ENCODE assay signal across 8 cellular contexts in genomic region chr17:16419929-16420271, GRCh38. TPM values are rescaled to one million over a fixed set of nuclear protein-coding genes. Genes with fewer than 3 reads are reported as not detected.
DNase-seq lines count a peak whose midpoint lies in the region; ATAC-seq and TF ChIP-seq lines count a peak whose summit lies in the region.

No MANE protein-coding gene starts in this region.

- no peak for ATAC-seq in right cardiac atrium
- no peak for ATAC-seq in activated CD8-positive, alpha-beta memory T cell treated with anti-CD3 and anti-CD28 coated beads, Interleukin-2, amount 10 ng/mL, durations not matched to agents 7 days and 5 days
- no peak for ATAC-seq in gastroesophageal sphincter
- no peak for ATAC-seq in upper lobe of left lung (ENCODE audit: low FRiP score in 2 of 2)
- ATAC-seq in GM18909 (IDR thresholded peaks at IDR 0.05; ENCODE audit: poor library complexity, unreplicated experiment): no peak

- H3K9me3 ChIP-seq in right cardiac atrium (ENCODE audit: control insufficient read depth, low read length) (no peaks in the 10 kb centered on the region), left ventricle myocardium inferior (replicated peaks) (no peaks in the 10 kb centered on the region), gastroesophageal sphincter (no peaks in the 10 kb centered on the region), upper lobe of left lung (no peaks in the 10 kb centered on the region)

- H3K36me3 ChIP-seq in left ventricle myocardium inferior: peaks cover 44% of the 10 kb centered on the region
- H3K36me3 ChIP-seq in gastroesophageal sphincter: peaks cover 0 to 26% of the 10 kb centered on the region in 2 donors
- H3K36me3 ChIP-seq in upper lobe of left lung: peaks cover 7 to 65% (median 33%) of the 10 kb centered on the region in 4 donors

- no peaks in the 10 kb centered on the region for H3K27me3 ChIP-seq in right cardiac atrium (ENCODE audit: control insufficient read depth, insufficient read depth)
- no peaks in the 10 kb centered on the region for H3K27me3 ChIP-seq in left ventricle myocardium inferior (ENCODE audit: low read depth)
- H3K27me3 ChIP-seq in gastroesophageal sphincter: peaks cover 9% of the 10 kb centered on the region
- H3K27me3 ChIP-seq in upper lobe of left lung: no peaks in the 10 kb centered on the region

- H3K4me3 ChIP-seq in right cardiac atrium (ENCODE audit: low read length): no peak overlapping the region
- no peak overlapping the region for H3K4me3 ChIP-seq in left ventricle myocardium inferior
- no peak overlapping the region for H3K4me3 ChIP-seq in gastroesophageal sphincter
- H3K4me3 ChIP-seq in upper lobe of left lung: no peak overlapping the region

- intact Hi-C loops in right cardiac atrium (cut with DNase I) (no loop called here), left ventricle myocardium inferior (cut with micrococcal nuclease) (no loop called here)

- CTCF ChIA-PET in activated CD8-positive, alpha-beta memory T cell treated with anti-CD3 and anti-CD28 coated beads, Interleukin-2, amount 10 ng/mL, durations not matched to agents 7 days and 5 days (lab: Charles Lee): interaction anchor here (2.0 to 2.8 kb wide), 2 partner anchors 8 to 56 kb away, joined by 9 to 13 read pairs; no protein-coding TSS in a partner anchor
- CTCF ChIA-PET in HEK293T (lab: Yijun Ruan, JAX): interaction anchor here (1.2 to 2.3 kb wide), 2 partner anchors 8 to 56 kb away, joined by 5 to 8 read pairs; no protein-coding TSS in a partner anchor

- no peak for TF ChIP-seq CTCF in left ventricle myocardium inferior (IDR thresholded peaks at IDR 0.05; ENCODE audit: borderline replicate concordance)
- TF ChIP-seq CTCF in gastroesophageal sphincter (IDR thresholded peaks at IDR 0.05): no peak
- TF ChIP-seq CTCF in upper lobe of left lung (IDR thresholded peaks at IDR 0.05): no peak

- DNase-seq in right cardiac atrium: no peak
- no peak for DNase-seq in left ventricle myocardium inferior
- DNase-seq in activated CD8-positive, alpha-beta memory T cell treated with anti-CD3 and anti-CD28 coated beads, Interleukin-2, amount 10 ng/mL, durations not matched to agents 7 days and 5 days: peak; percentile 76
- no peak for DNase-seq in upper lobe of left lung
- no peak for DNase-seq in NK-92 treated with Interleukin-12 subunit alpha and Interleukin-12 subunit beta, amount 100 ng/mL, for 24 hours (lab: John Stamatoyannopoulos, UW)
- DNase-seq in HEK293T (ENCODE audit: extremely low spot score): no peak

- TF ChIP-seq EP300 in gastroesophageal sphincter (IDR thresholded peaks at IDR 0.05): no peak
- TF ChIP-seq EP300 in upper lobe of left lung (IDR thresholded peaks at IDR 0.05): no peak

- H3K4me1 ChIP-seq in right cardiac atrium (ENCODE audit: control insufficient read depth, insufficient read depth, low read length) (peaks cover 16% of the 10 kb centered on the region), left ventricle myocardium inferior (peaks cover 43% of the 10 kb centered on the region), gastroesophageal sphincter (peaks cover 0 to 49% (median 11%) of the 10 kb centered on the region in 3 donors), upper lobe of left lung (peaks cover 30 to 40% (median 37%) of the 10 kb centered on the region in 4 donors)

- H3K36me3 Mint-ChIP-seq in activated CD8-positive, alpha-beta memory T cell treated with anti-CD3 and anti-CD28 coated beads, Interleukin-2, amount 10 ng/mL, durations not matched to agents 7 days and 5 days: peaks cover 42% of the 10 kb centered on the region

- H3K4me3 Mint-ChIP-seq in activated CD8-positive, alpha-beta memory T cell treated with anti-CD3 and anti-CD28 coated beads, Interleukin-2, amount 10 ng/mL, durations not matched to agents 7 days and 5 days: no peak overlapping the region

- TF ChIP-seq POLR2A in gastroesophageal sphincter (IDR thresholded peaks at IDR 0.05): no peak
- no peak for TF ChIP-seq POLR2A in upper lobe of left lung (IDR thresholded peaks at IDR 0.05)

- peak overlapping the region; percentile 57 for H3K27ac Mint-ChIP-seq in activated CD8-positive, alpha-beta memory T cell treated with anti-CD3 and anti-CD28 coated beads, Interleukin-2, amount 10 ng/mL, durations not matched to agents 7 days and 5 days

- 84% methylated on average over 10 of the region's 10 CpGs for WGBS in right cardiac atrium
- 57% methylated on average over 1 of the region's 10 CpGs; no CpG with 5 or more reads in 1 of the 2 donors for WGBS in gastroesophageal sphincter (ENCODE audit: low coverage in 1 of 2), 2 donors
- WGBS in upper lobe of left lung, 2 donors: 79 to 88% methylated on average over 10 of the region's 10 CpGs

- H3K27ac ChIP-seq in right cardiac atrium (ENCODE audit: low read length) (peak overlapping the region; percentile 28), left ventricle myocardium inferior (replicated peaks) (no peak overlapping the region), gastroesophageal sphincter (peak overlapping the region in 3 of 4 donors; percentile 68 to 84 (median 80)), upper lobe of left lung (peak overlapping the region; percentile 1 to 92 (median 58))

- POLR2A ChIA-PET in HEK293T (lab: Yijun Ruan, JAX): interaction anchor here (1.1 to 10.1 kb wide), 5 partner anchors 8 to 39 kb away, joined by 3 to 104 read pairs (median 14); partner anchors contain the start of gene UBB

- no peaks in the 10 kb centered on the region for H3K27me3 Mint-ChIP-seq in activated CD8-positive, alpha-beta memory T cell treated with anti-CD3 and anti-CD28 coated beads, Interleukin-2, amount 10 ng/mL, durations not matched to agents 7 days and 5 days

- no peaks in the 10 kb centered on the region for H3K9me3 Mint-ChIP-seq in activated CD8-positive, alpha-beta memory T cell treated with anti-CD3 and anti-CD28 coated beads, Interleukin-2, amount 10 ng/mL, durations not matched to agents 7 days and 5 days (ENCODE audit: low read depth)

- H3K4me1 Mint-ChIP-seq in activated CD8-positive, alpha-beta memory T cell treated with anti-CD3 and anti-CD28 coated beads, Interleukin-2, amount 10 ng/mL, durations not matched to agents 7 days and 5 days: peaks cover 48% of the 10 kb centered on the region

TF ChIP-seq in HEK293T, 16 proteins besides CTCF, POLR2A, EP300 and RAD21:
- TF ChIP-seq LEF1 (IDR thresholded peaks at IDR 0.05; ENCODE audit: borderline replicate concordance) (no peak), SP1 (IDR thresholded peaks at IDR 0.05) (no peak), FOXK2 (IDR thresholded peaks at IDR 0.05) (no peak), FOXA1 (IDR thresholded peaks at IDR 0.05) (no peak), SUZ12 (IDR thresholded peaks at IDR 0.05) (no peak), L3MBTL2 (conservative IDR thresholded peaks at IDR 0.05) (no peak), NFRKB (IDR thresholded peaks at IDR 0.05) (no peak), CTBP1 (IDR thresholded peaks at IDR 0.05; ENCODE audit: borderline replicate concordance) (no peak), FOXM1 (IDR thresholded peaks at IDR 0.05; ENCODE audit: borderline replicate concordance) (no peak), BHLHE40 (IDR thresholded peaks at IDR 0.05; ENCODE audit: borderline replicate concordance) (no peak), HDGF (IDR thresholded peaks at IDR 0.05; ENCODE audit: borderline replicate concordance) (no peak), TARDBP (IDR thresholded peaks at IDR 0.05) (no peak), ZNF384 (IDR thresholded peaks at IDR 0.05) (no peak), ARNT (IDR thresholded peaks at IDR 0.05) (no peak), ELF4 (IDR thresholded peaks at IDR 0.05) (no peak)
- TF ChIP-seq, protein P1, sequence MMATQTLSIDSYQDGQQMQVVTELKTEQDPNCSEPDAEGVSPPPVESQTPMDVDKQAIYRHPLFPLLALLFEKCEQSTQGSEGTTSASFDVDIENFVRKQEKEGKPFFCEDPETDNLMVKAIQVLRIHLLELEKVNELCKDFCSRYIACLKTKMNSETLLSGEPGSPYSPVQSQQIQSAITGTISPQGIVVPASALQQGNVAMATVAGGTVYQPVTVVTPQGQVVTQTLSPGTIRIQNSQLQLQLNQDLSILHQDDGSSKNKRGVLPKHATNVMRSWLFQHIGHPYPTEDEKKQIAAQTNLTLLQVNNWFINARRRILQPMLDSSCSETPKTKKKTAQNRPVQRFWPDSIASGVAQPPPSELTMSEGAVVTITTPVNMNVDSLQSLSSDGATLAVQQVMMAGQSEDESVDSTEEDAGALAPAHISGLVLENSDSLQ (IDR thresholded peaks at IDR 0.05): no peak

RNA-seq across cellular contexts. Expression of gene TRPV2, which starts 4.5 kb away (rescaled TPM):
- total RNA-seq in right cardiac atrium: 10 to 100 TPM in 3 of 4 donors, 1 to 10 TPM in 1; 7.1 to 19.6 (median 10.7) TPM
- polyA plus RNA-seq in right cardiac atrium: 5.2 TPM
- total RNA-seq in left ventricle myocardium inferior: 6.7 TPM
- total RNA-seq in activated CD8-positive, alpha-beta memory T cell treated with anti-CD3 and anti-CD28 coated beads, Interleukin-2, amount 10 ng/mL, durations not matched to agents 7 days and 5 days: 100 to 1,000 TPM; 124 to 129 TPM
- 10 to 100 TPM in 3 of 4 donors, 1 to 10 TPM in 1; 6.5 to 15.5 (median 11.6) TPM for total RNA-seq in gastroesophageal sphincter
- 100 to 1,000 TPM in 2 of 6 donors, 10 to 100 TPM in 4; 33.4 to 127 (median 48.6) TPM for total RNA-seq in upper lobe of left lung

RNA-seq across cellular contexts. Expression of gene UBB, which starts 39.0 kb away (rescaled TPM):
- 1,000 to 10,000 TPM; 1,353 to 1,780 (median 1,568) TPM for total RNA-seq in right cardiac atrium
- polyA plus RNA-seq in right cardiac atrium: 1,446 TPM
- 1,605 TPM for total RNA-seq in left ventricle myocardium inferior
- 1,000 to 10,000 TPM; 1,297 to 1,567 TPM for total RNA-seq in activated CD8-positive, alpha-beta memory T cell treated with anti-CD3 and anti-CD28 coated beads, Interleukin-2, amount 10 ng/mL, durations not matched to agents 7 days and 5 days
- 100 to 1,000 TPM; 697 to 982 (median 790) TPM for total RNA-seq in gastroesophageal sphincter
- 1,000 to 10,000 TPM in 3 of 6 donors, 100 to 1,000 TPM in 3; 281 to 1,666 (median 998) TPM for total RNA-seq in upper lobe of left lung
